38 cellular contexts compared by ENCODE assay signal in the genomic region with DNA sequence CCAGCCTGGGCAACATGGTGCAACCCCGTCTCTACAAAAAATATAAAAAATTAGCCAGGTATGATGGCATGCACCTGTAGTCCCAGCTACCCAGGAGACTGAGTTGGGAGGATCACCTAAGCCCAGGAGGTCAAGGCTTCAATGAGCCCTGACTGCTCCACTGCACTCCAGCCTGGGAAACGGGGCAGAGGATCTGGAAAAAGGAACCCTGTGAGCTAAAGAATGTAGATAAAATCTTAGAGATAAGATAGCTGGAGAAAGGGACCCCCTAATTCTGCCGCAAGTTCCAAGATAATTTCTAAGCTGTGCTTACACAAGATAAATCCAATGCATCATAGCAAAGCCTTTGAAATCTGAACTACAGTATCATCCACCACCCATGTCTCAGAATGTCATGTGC.
"Had no signal": no experiment of that assay in that cellular context is flagged by ENCODE, and none has a peak within 500 bp of the region (broad histone marks: within the 10 kb centered on the region; RNA-seq: fewer than 3 reads in every experiment).

No MANE protein-coding gene starts in this region.

- H3K27me3 Mint-ChIP-seq: activated naive CD4-positive, alpha-beta T cell treated with anti-CD3 and anti-CD28 coated beads, Interleukin-2, amount 10 ng/mL, durations not matched to agents 7 days and 5 days; activated naive CD8-positive, alpha-beta T cell treated with anti-CD3 and anti-CD28 coated beads for 36 hours; activated naive CD8-positive, alpha-beta T cell treated with anti-CD3 and anti-CD28 coated beads, Interleukin-2, amount 10 ng/mL, durations not matched to agents 7 days and 5 days; activated naive CD8-positive, alpha-beta T cell treated with anti-CD3 and anti-CD28 coated beads, Interleukin-2, amount 50 U/mL, for 24 hours had no signal

- H3K36me3 ChIP-seq: adrenal gland, ascending aorta, brain microvascular endothelial cell, breast epithelium, cardiac muscle cell had no signal

- H3K9me3 ChIP-seq: ascending aorta, body of pancreas, breast epithelium had no signal

- H3K36me3 Mint-ChIP-seq: activated naive CD4-positive, alpha-beta T cell treated with anti-CD3 and anti-CD28 coated beads, Interleukin-2, amount 50 U/mL, for 24 hours; activated naive CD4-positive, alpha-beta T cell treated with anti-CD3 and anti-CD28 coated beads, Interleukin-2, amount 50 U/mL, for 72 hours; activated naive CD8-positive, alpha-beta T cell; brain had no signal

- DNase-seq: activated effector memory CD4-positive, alpha-beta T cell treated with anti-CD3 and anti-CD28 coated beads, Interleukin-2, amount 50 U/mL, for 16 hours; activated effector memory CD4-positive, alpha-beta T cell treated with Interleukin-2 at 50 U/mL for 16 hours; activated gamma-delta T cell; activated gamma-delta T cell treated with Interleukin-2 at 50 U/mL for 16 hours; activated naive CD4-positive, alpha-beta T cell; activated naive CD4-positive, alpha-beta T cell treated with anti-CD3 and anti-CD28 coated beads for 36 hours; activated naive CD4-positive, alpha-beta T cell treated with anti-CD3 and anti-CD28 coated beads, Interleukin-2, amount 10 ng/mL, durations not matched to agents 7 days and 5 days; activated naive CD4-positive, alpha-beta T cell treated with anti-CD3 and anti-CD28 coated beads, Interleukin-2, amount 50 U/mL, for 16 hours; activated naive CD4-positive, alpha-beta T cell treated with Interleukin-2 at 50 U/mL for 16 hours; activated naive CD8-positive, alpha-beta T cell treated with anti-CD3 and anti-CD28 coated beads for 36 hours; activated naive CD8-positive, alpha-beta T cell treated with anti-CD3 and anti-CD28 coated beads, Interleukin-2, amount 10 ng/mL, durations not matched to agents 7 days and 5 days; activated naive CD8-positive, alpha-beta T cell treated with anti-CD3 and anti-CD28 coated beads, Interleukin-2, amount 50 U/mL, for 24 hours; activated T-cell treated with anti-CD3 and anti-CD28 coated beads, Interleukin-2, amount 50 U/mL, for 1 hour; activated T-cell treated with anti-CD3 and anti-CD28 coated beads, Interleukin-2, amount 50 U/mL, for 24 hours; activated T-cell treated with anti-CD3 and anti-CD28 coated beads, Interleukin-2, amount 50 U/mL, for 4 hours; activated T-cell treated with anti-CD3 and anti-CD28 coated beads, Interleukin-2, amount 50 U/mL, for 48 hours; activated T-cell treated with anti-CD3 and anti-CD28 coated beads, Interleukin-2, amount 50 U/mL, for 72 hours; adrenal gland; amniotic stem cell; amygdala; anterior cingulate cortex; aorta; body of pancreas; brain microvascular endothelial cell; caudate nucleus; central memory CD4-positive, alpha-beta T cell; cerebellar nuclear complex had no signal

- H3K4me1 ChIP-seq: adrenal gland, ascending aorta, body of pancreas, breast epithelium had no signal

- H3K4me1 Mint-ChIP-seq: activated naive CD4-positive, alpha-beta T cell treated with anti-CD3 and anti-CD28 coated beads, Interleukin-2, amount 50 U/mL, for 24 hours; activated naive CD8-positive, alpha-beta T cell treated with anti-CD3 and anti-CD28 coated beads, Interleukin-2, amount 50 U/mL, for 24 hours; activated T-helper 17 cell treated with anti-CD3 and anti-CD28 coated beads, Interleukin-2, amount 50 U/mL, for 72 hours; brain; central memory CD8-positive, alpha-beta T cell had no signal

- ATAC-seq: activated naive CD4-positive, alpha-beta T cell treated with anti-CD3 and anti-CD28 coated beads, Interleukin-2, amount 50 U/mL, for 72 hours; activated naive CD8-positive, alpha-beta T cell treated with anti-CD3 and anti-CD28 coated beads, Interleukin-2, amount 50 U/mL, for 24 hours; activated T-cell treated with anti-CD3 and anti-CD28 coated beads, Interleukin-2, amount 50 U/mL, for 4 hours; activated T-cell treated with anti-CD3 and anti-CD28 coated beads, Interleukin-2, amount 50 U/mL, for 72 hours; activated T-helper 17 cell treated with anti-CD3 and anti-CD28 coated beads, Interleukin-2, amount 50 U/mL, for 72 hours had no signal

- H3K9me3 Mint-ChIP-seq: activated T-cell treated with anti-CD3 and anti-CD28 coated beads, Interleukin-2, amount 50 U/mL, for 4 hours had no signal

- H3K4me3 ChIP-seq: adrenal gland, ascending aorta, body of pancreas, breast epithelium, cardiac muscle cell had no signal

- H3K27me3 ChIP-seq: adrenal gland, ascending aorta, body of pancreas, brain microvascular endothelial cell, breast epithelium, cardiac muscle cell had no signal

- H3K27ac ChIP-seq: adrenal gland, ascending aorta, body of pancreas, brain microvascular endothelial cell, breast epithelium, cardiac muscle cell had no signal

- H3K27ac Mint-ChIP-seq: activated naive CD4-positive, alpha-beta T cell treated with anti-CD3 and anti-CD28 coated beads for 36 hours; activated naive CD4-positive, alpha-beta T cell treated with anti-CD3 and anti-CD28 coated beads, Interleukin-2, amount 10 ng/mL, durations not matched to agents 7 days and 5 days; activated naive CD4-positive, alpha-beta T cell treated with anti-CD3 and anti-CD28 coated beads, Interleukin-2, amount 50 U/mL, for 24 hours; activated naive CD4-positive, alpha-beta T cell treated with anti-CD3 and anti-CD28 coated beads, Interleukin-2, amount 50 U/mL, for 72 hours; activated naive CD8-positive, alpha-beta T cell; activated naive CD8-positive, alpha-beta T cell treated with anti-CD3 and anti-CD28 coated beads for 36 hours; activated naive CD8-positive, alpha-beta T cell treated with anti-CD3 and anti-CD28 coated beads, Interleukin-2, amount 10 ng/mL, durations not matched to agents 7 days and 5 days; activated naive CD8-positive, alpha-beta T cell treated with anti-CD3 and anti-CD28 coated beads, Interleukin-2, amount 50 U/mL, for 24 hours; activated T-cell treated with anti-CD3 and anti-CD28 coated beads, Interleukin-2, amount 50 U/mL, for 24 hours; activated T-cell treated with anti-CD3 and anti-CD28 coated beads, Interleukin-2, amount 50 U/mL, for 72 hours; activated T-helper 1 cell treated with anti-CD3 and anti-CD28 coated beads, Interleukin-12 subunit alpha, Interleukin-12 subunit beta, Interleukin-2, Interleukin-4 antibody, amounts not matched to agents 30 ng/mL and 10 ng/mL and 1 ng/mL, durations not matched to agents 14 hours and 24 hours and 36 hours; activated T-helper 17 cell treated with anti-CD3 and anti-CD28 coated beads, Interleukin-2, amount 50 U/mL, for 72 hours; activated T-helper 2 cell treated with anti-CD3 and anti-CD28 coated beads, Interferon-gamma antibody, Interleukin-2, Interleukin-4, amounts not matched to agents 10 μg/mL and 5 μg/mL and 100 μg/mL, durations not matched to agents 14 hours and 24 hours and 36 hours; brain had no signal

- H3K4me3 Mint-ChIP-seq: activated naive CD4-positive, alpha-beta T cell treated with anti-CD3 and anti-CD28 coated beads for 36 hours; activated naive CD4-positive, alpha-beta T cell treated with anti-CD3 and anti-CD28 coated beads, Interleukin-2, amount 10 ng/mL, durations not matched to agents 7 days and 5 days; activated naive CD4-positive, alpha-beta T cell treated with anti-CD3 and anti-CD28 coated beads, Interleukin-2, amount 50 U/mL, for 24 hours; activated naive CD8-positive, alpha-beta T cell; activated naive CD8-positive, alpha-beta T cell treated with anti-CD3 and anti-CD28 coated beads for 36 hours; activated naive CD8-positive, alpha-beta T cell treated with anti-CD3 and anti-CD28 coated beads, Interleukin-2, amount 10 ng/mL, durations not matched to agents 7 days and 5 days; activated naive CD8-positive, alpha-beta T cell treated with anti-CD3 and anti-CD28 coated beads, Interleukin-2, amount 50 U/mL, for 24 hours; activated T-cell treated with anti-CD3 and anti-CD28 coated beads, Interleukin-2, amount 50 U/mL, for 24 hours; activated T-cell treated with anti-CD3 and anti-CD28 coated beads, Interleukin-2, amount 50 U/mL, for 4 hours; activated T-cell treated with anti-CD3 and anti-CD28 coated beads, Interleukin-2, amount 50 U/mL, for 72 hours; activated T-helper 1 cell treated with anti-CD3 and anti-CD28 coated beads, Interleukin-12 subunit alpha, Interleukin-12 subunit beta, Interleukin-2, Interleukin-4 antibody, amounts not matched to agents 30 ng/mL and 10 ng/mL and 1 ng/mL, durations not matched to agents 14 hours and 24 hours and 36 hours; activated T-helper 17 cell treated with anti-CD3 and anti-CD28 coated beads, Interleukin-2, amount 50 U/mL, for 72 hours; brain; central memory CD8-positive, alpha-beta T cell had no signal
